Comparison of ENCODE assay signal across 8 cellular contexts in genomic region chr15:60590935-60591490, GRCh38.
A peak's percentile ranks its signal among the peaks of the same experiment; 100 is the strongest.
DNase-seq lines count a peak whose midpoint lies in the region; ATAC-seq and TF ChIP-seq lines count a peak whose summit lies in the region.

No MANE protein-coding gene starts in this region.

- peak in 2 of 3 experiments; percentile 70 to 72 for DNase-seq in NCI-H1417 (lab: John Stamatoyannopoulos, UW)
- no peak for DNase-seq in NCI-H1417 treated with DMSO at 0.1 percent for 48 hours (lab: John Stamatoyannopoulos, UW)
- no peak for DNase-seq in OCI-LY7 (ENCODE audit: low spot score)
- peak; percentile 63 for DNase-seq in activated naive CD4-positive, alpha-beta T cell treated with anti-CD3 and anti-CD28 coated beads, Interleukin-2, amount 50 U/mL, for 16 hours
- DNase-seq in heart right ventricle: peak; percentile 21 to 54
- no peak for DNase-seq in NCI-H2107 treated with DMSO at 0.1 percent for 48 hours (lab: John Stamatoyannopoulos, UW; ENCODE audit: unreplicated experiment)
- no peak for DNase-seq in A172 (ENCODE audit: low spot score)

- peak; percentile 3 to 50 (median 32) for ATAC-seq in heart right ventricle

- H3K9me2 ChIP-seq in OCI-LY7 (ENCODE audit: insufficient read depth, low read length): no peaks in the 10 kb centered on the region

- peaks cover 17% of the 10 kb centered on the region for H3K4me1 ChIP-seq in OCI-LY7 (ENCODE audit: insufficient read depth, low read length, poor library complexity, severe bottlenecking)
- H3K4me1 ChIP-seq in heart right ventricle: peaks cover 0 to 41% (median 16%) of the 10 kb centered on the region in 9 donors
- no peaks in the 10 kb centered on the region for H3K4me1 ChIP-seq in parathyroid adenoma

- H3K79me2 ChIP-seq in OCI-LY7 (ENCODE audit: insufficient read depth, low read depth, low read length) (no peaks in the 10 kb centered on the region), parathyroid adenoma (peaks cover 2% of the 10 kb centered on the region)

- no peaks in the 10 kb centered on the region for H3K36me3 ChIP-seq in OCI-LY7 (ENCODE audit: insufficient read depth, low read length)
- no peaks in the 10 kb centered on the region for H3K36me3 ChIP-seq in heart right ventricle
- no peaks in the 10 kb centered on the region for H3K36me3 ChIP-seq in parathyroid adenoma (ENCODE audit: control insufficient read depth, insufficient read depth, low read length)

- H3K9ac ChIP-seq in parathyroid adenoma: no peak overlapping the region

- TF ChIP-seq CTCF in OCI-LY7 (conservative IDR thresholded peaks at IDR 0.05; ENCODE audit: low read length) (no peak), heart right ventricle (IDR thresholded peaks at IDR 0.05) (peak in 4 of 9 donors; percentile 11 to 25 (median 18)), parathyroid adenoma (IDR thresholded peaks at IDR 0.05) (no peak)

- POLR2A ChIA-PET in OCI-LY7 (lab: Charles Lee): no interaction called here

- H3K9me3 ChIP-seq in OCI-LY7 (ENCODE audit: low read length) (no peaks in the 10 kb centered on the region), heart right ventricle (no peaks in the 10 kb centered on the region), parathyroid adenoma (ENCODE audit: control insufficient read depth, low read length) (no peaks in the 10 kb centered on the region)

- H4K20me1 ChIP-seq in OCI-LY7 (ENCODE audit: insufficient read depth, low read length): no peaks in the 10 kb centered on the region

- peak overlapping the region; percentile 88 for H3K4me2 ChIP-seq in OCI-LY7 (ENCODE audit: low read length)
- H3K4me2 ChIP-seq in parathyroid adenoma (ENCODE audit: low read length): peak overlapping the region; percentile 86

- WGBS in heart right ventricle, 2 donors: 2 to 4% methylated on average over 41 of the region's 41 CpGs

- intact Hi-C loops in OCI-LY7 (cut with micrococcal nuclease; ENCODE audit: unreplicated experiment) (loop anchor here (5.0 kb wide), 1 partner anchor 61 kb away; no protein-coding TSS in a partner anchor), heart right ventricle (cut with DNase I) (loop anchor here in 4 of 10 donors (5.0 to 10.0 kb wide), 6 partner anchors 124 to 464 kb away; no protein-coding TSS in a partner anchor)

- H3K27me3 ChIP-seq in heart right ventricle: peaks cover 0 to 56% (median 0%) of the 10 kb centered on the region in 7 donors
- no peaks in the 10 kb centered on the region for H3K27me3 ChIP-seq in parathyroid adenoma (ENCODE audit: control insufficient read depth, insufficient read depth, low read length)

- CTCF ChIA-PET in OCI-LY7 (lab: Charles Lee; ENCODE audit: unreplicated experiment): no interaction called here

- H3K27ac ChIP-seq in OCI-LY7 (ENCODE audit: low read depth, low read length, poor library complexity, severe bottlenecking) (no peak overlapping the region), heart right ventricle (peak overlapping the region; percentile 84 to 96 (median 94)), parathyroid adenoma (peak overlapping the region; percentile 74)

- BruUV-seq in OCI-LY7 (replicated peaks; lab: Mats Ljungman, UMichigan): no TSS peak

- H2AFZ ChIP-seq in OCI-LY7 (ENCODE audit: low read length) (peak overlapping the region; percentile 61; the same call in 1 of the 2 replicates), parathyroid adenoma (peak overlapping the region; percentile 68)

- H3K4me3 ChIP-seq in OCI-LY7 (ENCODE audit: low read depth, low read length, poor library complexity, severe bottlenecking): peak overlapping the region; percentile 73
- H3K4me3 ChIP-seq in heart right ventricle: peak overlapping the region; percentile 69 to 98 (median 88)
- peak overlapping the region; percentile 71 for H3K4me3 ChIP-seq in parathyroid adenoma (ENCODE audit: low read depth, low read length)

Comparison
In these comparisons a context has a peak if more than half of its experiments do, and no peak if none do; other contexts are left out.
1. DNase-seq: peak in NCI-H1417 (2 of 3), activated naive CD4-positive, alpha-beta T cell treated with anti-CD3 and anti-CD28 coated beads, Interleukin-2, amount 50 U/mL, for 16 hours (single experiment) and heart right ventricle (2 of 2); none in NCI-H1417 treated with DMSO at 0.1 percent for 48 hours (single experiment), OCI-LY7 (single experiment), NCI-H2107 treated with DMSO at 0.1 percent for 48 hours (single experiment) and A172 (single experiment).
2. Peak in every context shown above with its lines, with median percentiles within 50 percentile points of each other: H3K4me3 ChIP-seq.